8 cellular contexts compared by ENCODE assay signal in the genomic region with DNA sequence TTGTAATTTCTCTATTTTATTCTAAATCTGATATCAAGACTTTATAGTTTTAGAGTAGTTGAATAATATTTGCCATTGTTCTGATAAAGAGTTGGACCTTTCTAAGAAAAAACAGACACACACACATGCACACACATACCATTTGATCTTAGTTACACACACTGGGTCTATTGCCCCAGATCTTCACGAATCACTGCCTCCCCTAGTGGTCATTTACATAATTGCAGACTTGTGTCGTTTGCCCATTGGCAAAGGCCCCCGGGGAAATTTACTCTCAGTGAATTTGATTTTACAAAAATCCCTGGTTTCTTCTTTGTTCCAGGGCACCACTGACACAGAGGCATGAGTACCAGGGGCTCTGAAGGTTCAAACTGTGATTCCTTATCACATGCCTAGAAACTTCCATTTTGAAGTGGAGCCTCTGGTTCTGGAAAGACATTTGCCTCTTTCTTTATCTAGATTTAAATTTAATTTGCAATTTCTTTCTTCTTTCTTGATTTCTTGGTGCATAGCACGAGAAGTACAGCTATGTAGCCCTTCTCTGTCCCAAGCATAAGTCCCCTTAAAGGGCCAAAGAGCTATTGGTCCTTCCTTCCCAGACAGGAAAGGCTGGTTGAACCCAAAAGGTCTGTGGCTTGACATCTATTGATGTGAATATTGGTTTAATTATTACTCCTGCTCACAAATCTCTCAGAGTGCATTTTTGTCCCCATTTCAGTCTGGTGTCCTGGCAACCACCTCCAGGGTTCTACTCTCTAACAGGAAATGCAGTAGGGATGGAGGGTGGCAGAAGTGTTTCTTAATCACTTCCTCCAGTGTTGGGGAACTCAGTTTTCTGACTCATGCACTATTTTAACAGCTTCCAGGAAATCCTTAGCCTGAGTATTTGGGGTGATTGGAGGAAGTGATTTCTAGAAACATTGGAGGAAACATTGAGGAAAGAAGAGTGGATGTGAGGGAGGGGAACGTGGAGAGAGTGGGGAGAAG. TPM values are rescaled to one million over a fixed set of nuclear protein-coding genes. Genes with fewer than 3 reads are reported as not detected.
A peak's percentile ranks its signal among the peaks of the same experiment; 100 is the strongest.
DNase-seq lines count a peak whose midpoint lies in the region; ATAC-seq lines count a peak whose summit lies in the region.

No MANE protein-coding gene starts in this region.

- ATAC-seq in Right ventricle myocardium inferior (peak; percentile 28), left cardiac atrium (no peak), GM21723 (IDR thresholded peaks at IDR 0.05; ENCODE audit: unreplicated experiment) (no peak), GM19455 (IDR thresholded peaks at IDR 0.05; ENCODE audit: unreplicated experiment) (no peak)
- no peak for ATAC-seq in stimulated activated naive B cell treated with anti-CD40 and anti-IgM and Interleukin-4, amounts not matched to agents 10 μg/mL and 1 μg/mL and 100 μg/mL, for 72 hours (replicated peaks)

- intact Hi-C loops in Right ventricle myocardium inferior (cut with DNase I) (no loop called here), left cardiac atrium (cut with DNase I) (no loop called here)

- no peak overlapping the region for H3K4me3 Mint-ChIP-seq in stimulated activated naive B cell treated with anti-CD40 and anti-IgM and Interleukin-4, amounts not matched to agents 10 μg/mL and 1 μg/mL and 100 μg/mL, for 72 hours

- H3K36me3 Mint-ChIP-seq in stimulated activated naive B cell treated with anti-CD40 and anti-IgM and Interleukin-4, amounts not matched to agents 10 μg/mL and 1 μg/mL and 100 μg/mL, for 72 hours, result no peaks in the 10 kb centered on the region

- no peaks in the 10 kb centered on the region for H3K9me3 Mint-ChIP-seq in stimulated activated naive B cell treated with anti-CD40 and anti-IgM and Interleukin-4, amounts not matched to agents 10 μg/mL and 1 μg/mL and 100 μg/mL, for 72 hours

- DNase-seq in Right ventricle myocardium inferior (ENCODE audit: missing footprints), result no peak
- no peak for DNase-seq in left cardiac atrium
- DNase-seq in LoVo (ENCODE audit: low spot score), result peak; percentile 26
- DNase-seq in activated T-cell treated with anti-CD3 and anti-CD28 coated beads, Interleukin-2, amount 50 U/mL, for 48 hours, result peak; percentile 24 to 33
- peak; percentile 49 for DNase-seq in iPS-NIHi11 (ENCODE audit: low spot score)
- DNase-seq in stimulated activated naive B cell treated with anti-CD40 and anti-IgM and Interleukin-4, amounts not matched to agents 10 μg/mL and 1 μg/mL and 100 μg/mL, for 72 hours, result peak; percentile 13

- peaks cover 27 to 49% of the 10 kb centered on the region in 2 donors for H3K27me3 Mint-ChIP-seq in stimulated activated naive B cell treated with anti-CD40 and anti-IgM and Interleukin-4, amounts not matched to agents 10 μg/mL and 1 μg/mL and 100 μg/mL, for 72 hours

- no peak overlapping the region for H3K27ac Mint-ChIP-seq in stimulated activated naive B cell treated with anti-CD40 and anti-IgM and Interleukin-4, amounts not matched to agents 10 μg/mL and 1 μg/mL and 100 μg/mL, for 72 hours

- H3K4me1 Mint-ChIP-seq in stimulated activated naive B cell treated with anti-CD40 and anti-IgM and Interleukin-4, amounts not matched to agents 10 μg/mL and 1 μg/mL and 100 μg/mL, for 72 hours, result peaks cover 0 to 1% of the 10 kb centered on the region in 2 donors

RNA-seq across cellular contexts. Expression of a gene that starts 32.4 kb away (rescaled TPM):
- total RNA-seq in Right ventricle myocardium inferior (not detected), left cardiac atrium (not detected)

Comparison
In these comparisons a context has a peak if more than half of its experiments do, and no peak if none do; other contexts are left out.
1. DNase-seq: peak in LoVo (single experiment), activated T-cell treated with anti-CD3 and anti-CD28 coated beads, Interleukin-2, amount 50 U/mL, for 48 hours (2 of 2), iPS-NIHi11 (single experiment) and stimulated activated naive B cell treated with anti-CD40 and anti-IgM and Interleukin-4, amounts not matched to agents 10 μg/mL and 1 μg/mL and 100 μg/mL, for 72 hours (single experiment); none in Right ventricle myocardium inferior (single experiment) and left cardiac atrium (single experiment).